ENCODE assay signal across 14 cellular contexts in genomic region chr3:132522353-132522752, GRCh38.
A peak's percentile ranks its signal among the peaks of the same experiment; 100 is the strongest.
DNase-seq lines count a peak whose midpoint lies in the region; ATAC-seq lines count a peak whose summit lies in the region.
"Had no signal": no experiment of that assay in that cellular context is flagged by ENCODE, and none has a peak within 500 bp of the region (broad histone marks: within the 10 kb centered on the region; RNA-seq: fewer than 3 reads in every experiment).

No MANE protein-coding gene starts in this region.

- peak; percentile 83 for ATAC-seq in GM21737 (IDR thresholded peaks at IDR 0.05; ENCODE audit: unreplicated experiment)
- peak; percentile 74 for ATAC-seq in HG03342 (IDR thresholded peaks at IDR 0.05; ENCODE audit: unreplicated experiment)
- ATAC-seq in stimulated activated naive CD8-positive, alpha-beta T cell treated with anti-CD3 and anti-CD28 coated beads, Interleukin-15, amount 100 ng/mL, for 72 hours: peak; percentile 88
- ATAC-seq: left cardiac atrium had no signal

- peaks cover 17% of the 10 kb centered on the region for H3K36me3 Mint-ChIP-seq in activated naive CD4-positive, alpha-beta T cell treated with anti-CD3 and anti-CD28 coated beads for 36 hours (ENCODE audit: low read depth)

- no peak overlapping the region for H3K4me3 Mint-ChIP-seq in activated naive CD4-positive, alpha-beta T cell treated with anti-CD3 and anti-CD28 coated beads for 36 hours
- no peak overlapping the region for H3K4me3 Mint-ChIP-seq in stimulated activated naive CD8-positive, alpha-beta T cell treated with anti-CD3 and anti-CD28 coated beads, Interleukin-15, amount 100 ng/mL, for 72 hours
- H3K4me3 Mint-ChIP-seq: neural crest cell; stimulated activated naive CD8-positive, alpha-beta T cell treated with anti-CD3 and anti-CD28 coated beads, Interleukin-15, Interleukin-2, amounts not matched to agents 100 ng/mL and 50 ng/mL, for 24 hours had no signal

- no peaks in the 10 kb centered on the region for H3K27me3 Mint-ChIP-seq in activated naive CD4-positive, alpha-beta T cell treated with anti-CD3 and anti-CD28 coated beads for 36 hours (ENCODE audit: low read depth)
- H3K27me3 Mint-ChIP-seq in stimulated activated naive CD8-positive, alpha-beta T cell treated with anti-CD3 and anti-CD28 coated beads, Interleukin-15, amount 100 ng/mL, for 72 hours: no peaks in the 10 kb centered on the region
- H3K27me3 Mint-ChIP-seq: stimulated activated naive CD8-positive, alpha-beta T cell treated with anti-CD3 and anti-CD28 coated beads, Interleukin-15, Interleukin-2, amounts not matched to agents 100 ng/mL and 50 ng/mL, for 24 hours had no signal

- intact Hi-C loops in activated naive CD4-positive, alpha-beta T cell treated with anti-CD3 and anti-CD28 coated beads for 36 hours (cut with micrococcal nuclease): loop anchor here (5.0 kb wide), 1 partner anchor 105 kb away; the partner anchor contains the start of gene DNAJC13
- intact Hi-C loops in cardiac septum (cut with DNase I): no loop called here

- H3K9me3 Mint-ChIP-seq in activated naive CD4-positive, alpha-beta T cell treated with anti-CD3 and anti-CD28 coated beads for 36 hours: no peaks in the 10 kb centered on the region
- H3K9me3 Mint-ChIP-seq in stimulated activated naive CD8-positive, alpha-beta T cell treated with anti-CD3 and anti-CD28 coated beads, Interleukin-15, amount 100 ng/mL, for 72 hours: no peaks in the 10 kb centered on the region
- H3K9me3 Mint-ChIP-seq: neural crest cell; stimulated activated naive CD8-positive, alpha-beta T cell treated with anti-CD3 and anti-CD28 coated beads, Interleukin-15, Interleukin-2, amounts not matched to agents 100 ng/mL and 50 ng/mL, for 24 hours had no signal

- peak; percentile 7 for DNase-seq in activated naive CD4-positive, alpha-beta T cell treated with anti-CD3 and anti-CD28 coated beads for 36 hours
- DNase-seq in activated naive CD4-positive, alpha-beta T cell treated with anti-CD3 and anti-CD28 coated beads, Interleukin-2, amount 50 U/mL, for 16 hours: no peak
- no peak for DNase-seq in stimulated activated naive CD8-positive, alpha-beta T cell treated with anti-CD3 and anti-CD28 coated beads, Interleukin-15, amount 100 ng/mL, for 72 hours
- DNase-seq in C1 segment of cervical spinal cord (lab: John Stamatoyannopoulos, UW) (no peak), NCI-H526 (lab: John Stamatoyannopoulos, UW) (no peak), cardiac septum (ENCODE audit: low spot score) (no peak)
- DNase-seq: central memory CD4-positive, alpha-beta T cell; GF-D8; left cardiac atrium; NCI-H524 had no signal

- no peak overlapping the region for H3K27ac Mint-ChIP-seq in activated naive CD4-positive, alpha-beta T cell treated with anti-CD3 and anti-CD28 coated beads for 36 hours
- H3K27ac Mint-ChIP-seq in stimulated activated naive CD8-positive, alpha-beta T cell treated with anti-CD3 and anti-CD28 coated beads, Interleukin-15, amount 100 ng/mL, for 72 hours: no peak overlapping the region
- H3K27ac Mint-ChIP-seq: stimulated activated naive CD8-positive, alpha-beta T cell treated with anti-CD3 and anti-CD28 coated beads, Interleukin-15, Interleukin-2, amounts not matched to agents 100 ng/mL and 50 ng/mL, for 24 hours had no signal

- peaks cover 6% of the 10 kb centered on the region for H3K4me1 Mint-ChIP-seq in activated naive CD4-positive, alpha-beta T cell treated with anti-CD3 and anti-CD28 coated beads for 36 hours (ENCODE audit: low read depth)
- H3K4me1 Mint-ChIP-seq in stimulated activated naive CD8-positive, alpha-beta T cell treated with anti-CD3 and anti-CD28 coated beads, Interleukin-15, amount 100 ng/mL, for 72 hours: peaks cover 18% of the 10 kb centered on the region
- H3K4me1 Mint-ChIP-seq: neural crest cell had no signal

- CTCF ChIA-PET in activated naive CD4-positive, alpha-beta T cell treated with anti-CD3 and anti-CD28 coated beads for 36 hours (lab: Charles Lee): interaction anchor here (2.6 kb wide), 1 partner anchor 14 kb away, joined by 8 read pairs; no protein-coding TSS in a partner anchor
